Comparison of ENCODE assay signal across 12 cellular contexts in the genomic region with DNA sequence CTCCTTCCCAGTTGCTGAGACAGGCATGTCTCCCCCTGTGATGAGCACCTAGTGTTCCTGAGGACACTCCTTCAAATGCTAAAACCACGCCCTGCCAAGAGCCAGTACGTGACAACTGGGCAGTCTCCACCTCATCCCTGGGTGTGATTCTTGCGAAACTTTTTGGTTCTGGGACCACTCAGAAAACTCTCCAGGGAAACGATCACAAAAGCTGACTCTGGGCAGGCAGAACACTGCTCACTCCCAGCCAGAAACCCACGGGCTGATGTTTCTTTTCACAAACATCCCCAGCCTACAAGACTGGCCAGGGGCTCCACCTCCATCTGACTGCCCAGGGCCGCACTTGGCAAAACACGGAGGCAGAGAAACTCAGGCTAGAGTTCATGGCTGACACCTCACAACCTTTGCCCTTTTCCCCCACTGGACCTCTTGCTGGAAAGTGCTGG. TPM values are rescaled to one million over a fixed set of nuclear protein-coding genes. Genes with fewer than 3 reads are reported as not detected.
DNase-seq lines count a peak whose midpoint lies in the region; ATAC-seq, FAIRE-seq and TF ChIP-seq lines count a peak whose summit lies in the region.
"Had no signal": no experiment of that assay in that cellular context is flagged by ENCODE, and none has a peak within 500 bp of the region (broad histone marks: within the 10 kb centered on the region; RNA-seq: fewer than 3 reads in every experiment).

No MANE protein-coding gene starts in this region.

- H3K36me3 ChIP-seq in heart right ventricle (peaks cover 0 to 4% (median 0%) of the 10 kb centered on the region in 9 donors), psoas muscle (ENCODE audit: insufficient read depth in 1 of 2, low read depth in 1 of 2) (peaks cover 0 to 3% of the 10 kb centered on the region in 2 donors)

- H3K27me3 ChIP-seq in heart right ventricle (peaks cover 0 to 4% (median 0%) of the 10 kb centered on the region in 7 donors), psoas muscle (ENCODE audit: insufficient read depth in 3 of 3, low read length in 2 of 3) (no peaks in the 10 kb centered on the region)

- H3K27ac ChIP-seq in VCaP (peak overlapping the region; percentile 92; the same call in 1 of the 2 replicates), heart right ventricle (peak overlapping the region; percentile 42 to 95 (median 84)), psoas muscle (peak overlapping the region; percentile 93)

- WGBS in heart right ventricle, 2 donors: 36 to 37% methylated on average over 7 of the region's 7 CpGs
- WGBS in psoas muscle, 3 donors: 37 to 45% (median 41%) methylated on average over 7 of the region's 7 CpGs

- DNase-seq in EH (ENCODE audit: low read depth) (peak; percentile 83), heart right ventricle (peak in 1 of 2 donors; percentile 56), psoas muscle (peak; percentile 68 to 74), NCI-H2196 (lab: John Stamatoyannopoulos, UW; ENCODE audit: unreplicated experiment) (no peak), urothelium cell line (ENCODE audit: low spot score) (no peak), retina (no peak)
- DNase-seq: activated B cell treated with CpG ODN at 0.5 μM for 24 hours, DND-41 had no signal

- H3K4me1 ChIP-seq in heart right ventricle (peaks cover 68 to 98% (median 88%) of the 10 kb centered on the region in 9 donors), psoas muscle (peaks cover 80% of the 10 kb centered on the region)

- H3K4me3 ChIP-seq in heart right ventricle (no peak overlapping the region), psoas muscle (no peak overlapping the region)

- H3K9me3 ChIP-seq in heart right ventricle (no peaks in the 10 kb centered on the region), psoas muscle (no peaks in the 10 kb centered on the region)

- intact Hi-C loops in heart right ventricle (cut with DNase I) (loop anchor here in 5 of 10 donors (2.0 to 5.0 kb wide), 4 partner anchors 23 to 51 kb away; no protein-coding TSS in a partner anchor), psoas muscle (cut with DNase I) (loop anchor here in 1 of 2 donors (2.0 to 5.0 kb wide), 3 partner anchors 23 to 116 kb away; no protein-coding TSS in a partner anchor)

- peak in 2 of 8 donors; percentile 1 to 3 for ATAC-seq in heart right ventricle
- ATAC-seq in psoas muscle: peak in 2 of 4 donors; percentile 29
- no peak for ATAC-seq in HG02870 (IDR thresholded peaks at IDR 0.05; ENCODE audit: unreplicated experiment)

- TF ChIP-seq CTCF in VCaP (conservative IDR thresholded peaks at IDR 0.05) (no peak), heart right ventricle (IDR thresholded peaks at IDR 0.05) (no peak), psoas muscle (IDR thresholded peaks at IDR 0.05) (no peak)

- FAIRE-seq in urothelium cell line (lab: Jason Lieb, UNC): no peak

RNA-seq across cellular contexts. Expression of gene DHRS3, which starts 24.4 kb away (rescaled TPM):
- 10 to 100 TPM; 50.8 to 88.3 (median 63.7) TPM for total RNA-seq in heart right ventricle
- polyA plus RNA-seq in heart right ventricle: 10 to 100 TPM; 39.9 to 93.5 TPM
- total RNA-seq in psoas muscle: 10 to 100 TPM; 21.7 to 78.7 (median 54.9) TPM
- polyA plus RNA-seq in psoas muscle: 10 to 100 TPM; 27.2 to 65.1 (median 28.3) TPM

RNA-seq across cellular contexts. Expression of gene AADACL4, which starts 50.2 kb away (rescaled TPM):
- total RNA-seq in heart right ventricle: not detected
- polyA plus RNA-seq in heart right ventricle: not detected
- total RNA-seq in psoas muscle: not detected
- not detected for polyA plus RNA-seq in psoas muscle
- total RNA-seq: activated B cell treated with CpG ODN at 0.5 μM for 24 hours, dermis microvascular lymphatic vessel endothelial cell, mesenteric fat pad had no signal

Comparison
In these comparisons a context has a peak if more than half of its experiments do, and no peak if none do; other contexts are left out.
1. DNase-seq: peak in EH (single experiment) and psoas muscle (2 of 2); none in NCI-H2196 (single experiment), urothelium cell line (single experiment) and retina (single experiment).
2. Peak in every context shown above with its lines, with median percentiles within 50 percentile points of each other: H3K27ac ChIP-seq.